Comparison of ENCODE assay signal across 23 cellular contexts in the genomic region with DNA sequence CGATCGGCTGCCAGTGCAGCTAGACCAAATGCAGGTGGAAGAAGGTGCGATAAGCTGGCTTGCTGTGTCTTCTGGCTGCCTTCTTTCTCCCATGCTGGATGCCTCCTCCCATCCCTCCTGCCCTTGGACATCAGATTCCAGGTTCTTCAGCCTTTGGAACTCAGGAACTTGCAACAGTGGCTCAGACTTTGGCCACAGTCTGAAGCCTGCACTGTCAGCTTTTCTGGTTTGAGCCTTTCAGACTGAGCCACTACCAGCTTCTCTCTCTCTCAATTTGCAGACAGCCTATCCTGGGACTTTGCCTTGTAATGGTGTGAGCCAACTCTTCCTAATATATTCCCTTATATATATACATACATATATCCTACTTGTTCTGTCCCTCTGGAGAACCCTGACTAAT.
DNase-seq lines count a peak whose midpoint lies in the region; ATAC-seq lines count a peak whose summit lies in the region.
"Had no signal": no experiment of that assay in that cellular context is flagged by ENCODE, and none has a peak within 500 bp of the region (broad histone marks: within the 10 kb centered on the region; RNA-seq: fewer than 3 reads in every experiment).

No MANE protein-coding gene starts in this region.

- H3K4me3 Mint-ChIP-seq in T-helper 2 cell treated with Interferon-gamma antibody and Interleukin-4, amounts not matched to agents 5 μg/mL and 100 μg/mL, for 36 hours: no peak overlapping the region
- H3K4me3 Mint-ChIP-seq: CD14-positive monocyte; CD4-positive, alpha-beta memory T cell; CD4-positive, CD25-positive, alpha-beta regulatory T cell; CD8-positive, alpha-beta memory T cell had no signal

- H2AFZ ChIP-seq in trophoblast cell (ENCODE audit: insufficient read depth, low read length, poor library complexity): no peak overlapping the region

- H2AK5ac ChIP-seq in trophoblast cell (ENCODE audit: low read length): peak overlapping the region; percentile 68

- no peak overlapping the region for H4K8ac ChIP-seq in trophoblast cell (ENCODE audit: low read depth, low read length)

- no peak overlapping the region for H3K9ac ChIP-seq in trophoblast cell (ENCODE audit: low read length)
- H3K9ac ChIP-seq: BLaER1 had no signal

- no peak overlapping the region for H2BK120ac ChIP-seq in trophoblast cell (ENCODE audit: insufficient read depth, low read length, poor library complexity)

- H2BK12ac ChIP-seq in trophoblast cell (ENCODE audit: low read length): peak overlapping the region; percentile 17

- H3K79me2 ChIP-seq in trophoblast cell (ENCODE audit: control insufficient read depth, insufficient read depth, low read length, poor library complexity): no peaks in the 10 kb centered on the region

- DNase-seq in left lobe of liver (ENCODE audit: low spot score) (no peak), trophoblast cell (no peak)
- no peak for DNase-seq in T-helper 2 cell treated with Interferon-gamma antibody and Interleukin-4, amounts not matched to agents 5 μg/mL and 100 μg/mL, for 36 hours (ENCODE audit: low spot score)
- DNase-seq in effector CD8-positive, alpha-beta T cell (lab: John Stamatoyannopoulos, UW): no peak
- DNase-seq: 8988T; ACHN; BE2C; C1 segment of cervical spinal cord; CD4-positive, alpha-beta memory T cell; CD4-positive, CD25-positive, alpha-beta regulatory T cell; CD8-positive, alpha-beta memory T cell; COR-L47; DMS 273 treated with DMSO at 0.1 percent for 48 hours; DMS153; DMS53; DMS79; DND-41; EL; GDM1 had no signal

- H3K36me3 Mint-ChIP-seq in T-helper 2 cell treated with Interferon-gamma antibody and Interleukin-4, amounts not matched to agents 5 μg/mL and 100 μg/mL, for 36 hours (ENCODE audit: low read depth): no peaks in the 10 kb centered on the region
- H3K36me3 Mint-ChIP-seq: CD14-positive monocyte; CD4-positive, alpha-beta memory T cell; CD4-positive, CD25-positive, alpha-beta regulatory T cell; CD8-positive, alpha-beta memory T cell had no signal

- no peak overlapping the region for H3K4ac ChIP-seq in trophoblast cell (ENCODE audit: low read depth, low read length)

- no peak overlapping the region for H4K91ac ChIP-seq in trophoblast cell (ENCODE audit: low read depth, low read length)

- ATAC-seq in left lobe of liver (peak; percentile 82), HG02885 (IDR thresholded peaks at IDR 0.05; ENCODE audit: poor library complexity, unreplicated experiment) (no peak)
- ATAC-seq: GM12878 had no signal

- no peak overlapping the region for H3K4me3 ChIP-seq in trophoblast cell (ENCODE audit: low read depth, low read length)
- H3K4me3 ChIP-seq: BLaER1, GM12878 had no signal

- no peak overlapping the region for H3K23ac ChIP-seq in trophoblast cell (ENCODE audit: low read length)

- peaks cover 13% of the 10 kb centered on the region for H3K79me1 ChIP-seq in trophoblast cell (ENCODE audit: low read length)

- no peaks in the 10 kb centered on the region for H3K9me3 Mint-ChIP-seq in T-helper 2 cell treated with Interferon-gamma antibody and Interleukin-4, amounts not matched to agents 5 μg/mL and 100 μg/mL, for 36 hours
- H3K9me3 Mint-ChIP-seq: CD4-positive, alpha-beta memory T cell had no signal

- no peak overlapping the region for H4K12ac ChIP-seq in trophoblast cell (ENCODE audit: low read depth, low read length)

- no peaks in the 10 kb centered on the region for H3K27me3 ChIP-seq in trophoblast cell (ENCODE audit: insufficient read depth, low read length)
- H3K27me3 ChIP-seq: BE2C, BLaER1 had no signal

- H3K18ac ChIP-seq in trophoblast cell (ENCODE audit: low read length): no peak overlapping the region

- no peaks in the 10 kb centered on the region for H3K4me1 Mint-ChIP-seq in T-helper 2 cell treated with Interferon-gamma antibody and Interleukin-4, amounts not matched to agents 5 μg/mL and 100 μg/mL, for 36 hours (ENCODE audit: low read depth)
- H3K4me1 Mint-ChIP-seq: CD14-positive monocyte; CD4-positive, alpha-beta memory T cell; CD4-positive, CD25-positive, alpha-beta regulatory T cell; CD8-positive, alpha-beta memory T cell had no signal

- H3K36me3 ChIP-seq in trophoblast cell (ENCODE audit: control insufficient read depth in 1 of 2, insufficient read depth in 2 of 2, low read length in 2 of 2): no peaks in the 10 kb centered on the region
- H3K36me3 ChIP-seq: BE2C, BLaER1 had no signal

- no peak overlapping the region for H2BK5ac ChIP-seq in trophoblast cell (ENCODE audit: low read depth, low read length, poor library complexity)

- no CpG with 5 or more reads among the region's 3 CpGs for WGBS in trophoblast cell (ENCODE audit: extremely low coverage, insufficient coverage, insufficient read length)

- H3K4me1 ChIP-seq in trophoblast cell (ENCODE audit: control insufficient read depth in 1 of 2, insufficient read depth in 2 of 2, low read length in 2 of 2): peaks cover 4 to 7% of the 10 kb centered on the region in 2 experiments
- H3K4me1 ChIP-seq: BE2C, BLaER1 had no signal

- H3K27me3 Mint-ChIP-seq in T-helper 2 cell treated with Interferon-gamma antibody and Interleukin-4, amounts not matched to agents 5 μg/mL and 100 μg/mL, for 36 hours (ENCODE audit: low read depth): no peaks in the 10 kb centered on the region
- H3K27me3 Mint-ChIP-seq: CD4-positive, alpha-beta memory T cell; CD8-positive, alpha-beta memory T cell had no signal

- H3K9me3 ChIP-seq in trophoblast cell (ENCODE audit: insufficient read depth, low read depth, low read length): no peaks in the 10 kb centered on the region
- H3K9me3 ChIP-seq: BE2C, BLaER1 had no signal

- no peak overlapping the region for H3K27ac Mint-ChIP-seq in T-helper 2 cell treated with Interferon-gamma antibody and Interleukin-4, amounts not matched to agents 5 μg/mL and 100 μg/mL, for 36 hours
- H3K27ac Mint-ChIP-seq: CD14-positive monocyte; CD4-positive, alpha-beta memory T cell; CD4-positive, CD25-positive, alpha-beta regulatory T cell had no signal

- no peak overlapping the region for H3K4me2 ChIP-seq in trophoblast cell (ENCODE audit: low read length)
- H3K4me2 ChIP-seq: BLaER1 had no signal

- no peak overlapping the region for H3K27ac ChIP-seq in trophoblast cell (ENCODE audit: low read depth, low read length)
- H3K27ac ChIP-seq: BLaER1 had no signal

- no peak overlapping the region for H3K14ac ChIP-seq in trophoblast cell (ENCODE audit: low read length)
